In the genomic region with DNA sequence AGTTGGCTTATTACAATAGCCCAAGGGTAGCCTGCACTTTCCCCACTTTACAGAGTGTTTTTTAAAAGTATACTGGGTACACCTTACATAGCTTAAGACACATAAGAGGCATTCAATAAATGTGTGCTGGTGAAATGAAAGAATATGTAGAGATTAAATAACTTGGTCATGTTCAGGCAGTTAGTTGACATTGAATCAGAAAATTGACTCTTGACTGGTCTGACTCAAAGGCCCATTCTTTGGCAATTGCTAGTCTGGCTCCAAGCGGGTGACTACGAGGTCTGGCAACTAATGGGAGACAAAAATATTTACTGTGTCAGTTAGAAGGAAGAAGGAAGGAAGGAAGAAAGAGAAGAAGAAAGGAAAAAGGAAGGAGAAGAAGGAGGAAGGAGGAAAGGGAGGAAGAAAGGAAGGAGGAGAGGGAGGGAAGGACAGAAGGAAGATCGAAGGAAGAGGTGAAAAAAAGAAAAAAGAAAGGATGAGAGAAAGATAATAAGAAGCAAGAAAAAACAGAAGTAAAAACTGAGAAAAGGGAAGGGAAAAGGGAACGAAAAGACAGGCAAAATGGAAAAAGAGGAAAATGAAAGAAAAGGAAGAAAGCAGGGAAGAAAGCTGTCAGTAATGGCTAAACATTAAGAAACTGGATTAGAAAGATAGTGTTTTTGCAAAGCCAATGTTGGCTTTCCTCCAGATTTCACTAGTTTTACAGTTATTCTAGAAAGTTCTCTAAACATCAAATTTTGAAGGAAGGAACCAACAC, we compare ENCODE assay signal across 9 cellular contexts.
DNase-seq lines count a peak whose midpoint lies in the region; ATAC-seq and TF ChIP-seq lines count a peak whose summit lies in the region.
"Had no signal": no experiment of that assay in that cellular context is flagged by ENCODE, and none has a peak within 500 bp of the region (broad histone marks: within the 10 kb centered on the region; RNA-seq: fewer than 3 reads in every experiment).

No MANE protein-coding gene starts in this region.

- peak; percentile 47 for DNase-seq in MCF 10A (ENCODE audit: unreplicated experiment)
- DNase-seq in breast epithelium (ENCODE audit: low spot score in 2 of 2): no peak
- DNase-seq in activated B cell treated with CpG ODN at 0.5 μM for 24 hours: no peak
- DNase-seq in fibroblast of the aortic adventitia (ENCODE audit: low read depth): peak; percentile 71
- DNase-seq in amygdala (lab: John Stamatoyannopoulos, UW): no peak
- DNase-seq in NCI-H526 treated with DMSO at 0.1 percent for 48 hours (lab: John Stamatoyannopoulos, UW): no peak
- no peak for DNase-seq in GDM1 (lab: John Stamatoyannopoulos, UW)
- DNase-seq: effector CD4-positive, alpha-beta T cell had no signal

- no peak overlapping the region for H3K4me3 Mint-ChIP-seq in MCF 10A (ENCODE audit: unreplicated experiment)
- peak overlapping the region; percentile 40 for H3K4me3 Mint-ChIP-seq in activated B cell treated with CpG ODN at 0.5 μM for 24 hours

- H3K36me3 ChIP-seq in breast epithelium: no peaks in the 10 kb centered on the region

- CTCF ChIA-PET in MCF 10A (lab: Yijun Ruan, JAX) (interaction anchor here (0.5 to 1.2 kb wide), 3 partner anchors 8 to 650 kb away, joined by 3 to 4 read pairs (median 3); no protein-coding TSS in a partner anchor), activated B cell treated with CpG ODN at 0.5 μM for 24 hours (lab: Charles Lee) (interaction anchor here (1.7 kb wide), 1 partner anchor 286 kb away, joined by 6 read pairs; no protein-coding TSS in a partner anchor)

- H3K36me3 Mint-ChIP-seq in MCF 10A (ENCODE audit: insufficient read depth, unreplicated experiment): no peaks in the 10 kb centered on the region
- no peaks in the 10 kb centered on the region for H3K36me3 Mint-ChIP-seq in activated B cell treated with CpG ODN at 0.5 μM for 24 hours (ENCODE audit: low read depth)

- no peak overlapping the region for H3K27ac ChIP-seq in breast epithelium

- no peaks in the 10 kb centered on the region for H3K4me1 ChIP-seq in breast epithelium

- no peaks in the 10 kb centered on the region for H3K27me3 ChIP-seq in breast epithelium

- no peak for TF ChIP-seq POLR2A in breast epithelium (IDR thresholded peaks at IDR 0.05)

- no peaks in the 10 kb centered on the region for H3K9me3 Mint-ChIP-seq in MCF 10A (ENCODE audit: unreplicated experiment)
- H3K9me3 Mint-ChIP-seq in activated B cell treated with CpG ODN at 0.5 μM for 24 hours: no peaks in the 10 kb centered on the region

- intact Hi-C loops in MCF 10A (cut with micrococcal nuclease): no loop called here
- intact Hi-C loops in breast epithelium (cut with DNase I; ENCODE audit: low total_unique reads): no loop called here
- intact Hi-C loops in activated B cell treated with CpG ODN at 0.5 μM for 24 hours (cut with micrococcal nuclease): loop anchor here (5.0 kb wide), 1 partner anchor 287 kb away; a partner anchor contains a TSS

- ATAC-seq in activated B cell treated with CpG ODN at 0.5 μM for 24 hours (ENCODE audit: low read depth): no peak
- no peak for ATAC-seq in GM19452 (IDR thresholded peaks at IDR 0.05; ENCODE audit: unreplicated experiment)

- no peaks in the 10 kb centered on the region for H3K9me3 ChIP-seq in breast epithelium

- no peak overlapping the region for H3K4me3 ChIP-seq in breast epithelium
- H3K4me3 ChIP-seq in fibroblast of the aortic adventitia (ENCODE audit: low read depth, low read length): no peak overlapping the region

- no peak for TF ChIP-seq CTCF in MCF 10A (IDR thresholded peaks at IDR 0.05; ENCODE audit: unreplicated experiment)
- TF ChIP-seq CTCF in breast epithelium (IDR thresholded peaks at IDR 0.05): no peak
- TF ChIP-seq CTCF in activated B cell treated with CpG ODN at 0.5 μM for 24 hours (IDR thresholded peaks at IDR 0.05): no peak
- TF ChIP-seq CTCF in fibroblast of the aortic adventitia (IDR thresholded peaks at IDR 0.05; ENCODE audit: insufficient read depth, low read length): no peak

- POLR2A ChIA-PET in MCF 10A (lab: Yijun Ruan, JAX): no interaction called here
- POLR2A ChIA-PET in activated B cell treated with CpG ODN at 0.5 μM for 24 hours (lab: Charles Lee): interaction anchor here (0.6 to 1.2 kb wide), 2 partner anchors 127 to 286 kb away, joined by 3 to 4 read pairs; no protein-coding TSS in a partner anchor

- peak overlapping the region; percentile 14 for H3K27ac Mint-ChIP-seq in MCF 10A (ENCODE audit: low read depth, unreplicated experiment)
- H3K27ac Mint-ChIP-seq in activated B cell treated with CpG ODN at 0.5 μM for 24 hours: no peak overlapping the region

- BruUV-seq in MCF 10A (replicated peaks; lab: Mats Ljungman, UMichigan): no TSS peak

- peaks cover 16% of the 10 kb centered on the region for H3K4me1 Mint-ChIP-seq in MCF 10A (ENCODE audit: insufficient read depth, unreplicated experiment)
- H3K4me1 Mint-ChIP-seq in activated B cell treated with CpG ODN at 0.5 μM for 24 hours: peaks cover 15% of the 10 kb centered on the region

- H3K27me3 Mint-ChIP-seq in MCF 10A (ENCODE audit: insufficient read depth, unreplicated experiment) (no peaks in the 10 kb centered on the region), activated B cell treated with CpG ODN at 0.5 μM for 24 hours (no peaks in the 10 kb centered on the region)

Comparison
In these comparisons a context has a peak if more than half of its experiments do, and no peak if none do; other contexts are left out.
1. DNase-seq: peak in MCF 10A (single experiment) and fibroblast of the aortic adventitia (single experiment); none in breast epithelium (0 of 2), activated B cell treated with CpG ODN at 0.5 μM for 24 hours (single experiment), amygdala (0 of 56), NCI-H526 treated with DMSO at 0.1 percent for 48 hours (single experiment) and GDM1 (single experiment).